In the genomic region with DNA sequence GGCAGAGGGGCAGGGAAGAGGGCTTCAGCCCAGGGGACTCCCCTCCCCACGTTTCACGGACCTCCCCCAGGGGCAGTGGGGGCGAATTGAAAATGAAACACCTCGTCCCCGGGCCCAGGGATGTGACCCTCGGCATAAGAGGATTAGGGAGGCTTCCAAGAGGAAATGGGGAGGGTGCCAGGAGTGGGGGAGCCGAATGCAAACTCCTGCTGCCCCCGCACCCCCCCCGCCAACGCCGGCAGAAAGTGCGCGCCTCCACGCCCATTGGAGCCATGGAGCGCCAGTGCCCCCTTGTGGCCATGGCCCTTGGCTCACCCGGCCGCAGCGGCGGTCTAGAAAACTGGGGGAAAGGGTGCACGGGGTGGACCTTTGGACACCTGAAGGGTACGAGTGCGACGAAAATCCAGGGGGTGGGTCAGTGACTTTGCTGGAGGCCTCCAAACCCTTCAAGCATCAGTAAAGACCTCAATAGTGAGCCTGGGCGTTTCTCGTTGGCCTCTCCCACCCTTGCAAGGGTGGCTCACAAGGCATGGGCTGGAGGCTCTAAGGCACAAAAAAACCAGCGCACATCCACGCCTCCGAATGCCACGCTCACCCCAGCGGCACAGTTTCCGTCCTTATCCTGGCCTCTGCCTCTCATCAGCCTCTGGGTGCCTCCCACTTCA, we compare ENCODE assay signal across 8 cellular contexts.
DNase-seq lines count a peak whose midpoint lies in the region; ATAC-seq and TF ChIP-seq lines count a peak whose summit lies in the region.

No MANE protein-coding gene starts in this region.

- H3K4me1 ChIP-seq in A673 (ENCODE audit: insufficient read depth, low read length, poor library complexity, severe bottlenecking) (peaks cover 75% of the 10 kb centered on the region), left lung (peaks cover 3% of the 10 kb centered on the region in 2 donors)

- H3K4me3 ChIP-seq in A673 (ENCODE audit: low read depth, low read length, poor library complexity, severe bottlenecking) = peak overlapping the region; percentile 39
- H3K4me3 ChIP-seq in left lung = peak overlapping the region in 1 of 2 donors; percentile 14

- H3K36me3 Mint-ChIP-seq in chondrocyte (ENCODE audit: low read depth) = no peaks in the 10 kb centered on the region

- TF ChIP-seq CTCF in A673 (conservative IDR thresholded peaks at IDR 0.05; ENCODE audit: low read depth, low read length) (peak; percentile 97), chondrocyte (IDR thresholded peaks at IDR 0.05) (peak; percentile 84), left lung (IDR thresholded peaks at IDR 0.05) (peak; percentile 78 to 89)

- H3K4me1 Mint-ChIP-seq in chondrocyte (ENCODE audit: low read depth) = no peaks in the 10 kb centered on the region

- H3K27ac ChIP-seq in A673 (ENCODE audit: low read depth, low read length, poor library complexity, severe bottlenecking) = peak overlapping the region; percentile 80
- H3K27ac ChIP-seq in left lung = no peak overlapping the region

- intact Hi-C loops in A673 (cut with micrococcal nuclease; ENCODE audit: unreplicated experiment) (loop anchor here (1.0 to 10.0 kb wide), 8 partner anchors 64 to 1091 kb away; no protein-coding TSS in a partner anchor), left lung (cut with DNase I) (loop anchor here in 1 of 2 donors (10.0 kb wide), 1 partner anchor 461 kb away; a partner anchor contains a TSS)

- H3K9me3 ChIP-seq in A673 (ENCODE audit: low read depth, low read length, poor library complexity, severe bottlenecking) = no peaks in the 10 kb centered on the region
- no peaks in the 10 kb centered on the region for H3K9me3 ChIP-seq in left lung

- H3K27me3 Mint-ChIP-seq in chondrocyte (ENCODE audit: low read depth) = peaks cover 2% of the 10 kb centered on the region

- ATAC-seq in GM18502 (IDR thresholded peaks at IDR 0.05; ENCODE audit: poor library complexity, unreplicated experiment) (peak; percentile 74), left lung (peak; percentile 85), HG03097 (IDR thresholded peaks at IDR 0.05; ENCODE audit: low FRiP score, unreplicated experiment) (no peak)

- POLR2A ChIA-PET in A673 (lab: Charles Lee; ENCODE audit: low non-redundant PET) = no interaction called here

- CTCF ChIA-PET in A673 (lab: Charles Lee) = interaction anchor here (1.0 to 2.0 kb wide), 2 partner anchors 457 to 458 kb away, joined by 4 to 8 read pairs; a partner anchor contains a TSS

- H3K36me3 ChIP-seq in A673 (ENCODE audit: insufficient read depth, low read length, poor library complexity, severe bottlenecking) = no peaks in the 10 kb centered on the region
- no peaks in the 10 kb centered on the region for H3K36me3 ChIP-seq in left lung

- H3K27me3 ChIP-seq in A673 (replicated peaks; ENCODE audit: insufficient read depth, low read depth, low read length, poor library complexity) (no peaks in the 10 kb centered on the region), left lung (no peaks in the 10 kb centered on the region)

- no TSS peak for BruUV-seq in A673 (replicated peaks; lab: Mats Ljungman, UMichigan)

- H3K27ac Mint-ChIP-seq in chondrocyte (ENCODE audit: unreplicated experiment) = no peak overlapping the region

- H3K9me3 Mint-ChIP-seq in chondrocyte (ENCODE audit: low read depth) = no peaks in the 10 kb centered on the region

- H3K4me3 Mint-ChIP-seq in chondrocyte (ENCODE audit: unreplicated experiment) = peak overlapping the region; percentile 33

- peak; percentile 91 for DNase-seq in A673 (ENCODE audit: low spot score)
- DNase-seq in LHCN-M2 (ENCODE audit: low read depth) = peak; percentile 6
- peak; percentile 42 for DNase-seq in activated CD4-positive, alpha-beta T cell treated with anti-CD3 and anti-CD28 coated beads for 1 hour
- no peak for DNase-seq in chondrocyte (ENCODE audit: low spot score)
- peak; percentile 55 to 84 for DNase-seq in left lung
- DNase-seq in stimulated activated CD4-positive, alpha-beta T cell treated with anti-CD3 and anti-CD28 coated beads, Interleukin-4, amount 100 ng/mL, for 1 hour = peak; percentile 64
